Comparison of ENCODE assay signal across 23 cellular contexts in genomic region chr5:40453689-40454088, GRCh38.
DNase-seq lines count a peak whose midpoint lies in the region; ATAC-seq and TF ChIP-seq lines count a peak whose summit lies in the region.
"Had no signal": no experiment of that assay in that cellular context is flagged by ENCODE, and none has a peak within 500 bp of the region (broad histone marks: within the 10 kb centered on the region; RNA-seq: fewer than 3 reads in every experiment).

No MANE protein-coding gene starts in this region.

- H3K27me3 ChIP-seq in DND-41 (ENCODE audit: insufficient read depth, low read length, poor library complexity) (no peaks in the 10 kb centered on the region), WERI-Rb-1 (ENCODE audit: insufficient read depth, low read depth, severe bottlenecking) (no peaks in the 10 kb centered on the region)

- no peak overlapping the region for H3K4me3 Mint-ChIP-seq in stimulated activated naive B cell treated with anti-CD40 and anti-IgM and Interleukin-4, amounts not matched to agents 10 μg/mL and 1 μg/mL and 100 μg/mL, for 72 hours
- no peak overlapping the region for H3K4me3 Mint-ChIP-seq in Calu3 (ENCODE audit: low read depth, unreplicated experiment)
- H3K4me3 Mint-ChIP-seq: CD14-positive monocyte; CD8-positive, alpha-beta memory T cell; T-cell; T-helper 2 cell treated with Interferon-gamma antibody and Interleukin-4, amounts not matched to agents 5 μg/mL and 100 μg/mL, for 36 hours had no signal

- H2AFZ ChIP-seq in DND-41 (ENCODE audit: low read depth, low read length) = peak overlapping the region; percentile 65

- TF ChIP-seq CTCF in DND-41 (IDR thresholded peaks at IDR 0.05; ENCODE audit: borderline replicate concordance, extremely low read depth, low read length, poor library complexity, severe bottlenecking) (peak; percentile 11), WERI-Rb-1 (IDR thresholded peaks at IDR 0.05; ENCODE audit: low read depth, low read length) (no peak), Calu3 (IDR thresholded peaks at IDR 0.05; ENCODE audit: unreplicated experiment) (no peak), coronary artery (IDR thresholded peaks at IDR 0.05) (no peak)

- CTCF ChIA-PET in Calu3 (lab: Charles Lee) = no interaction called here

- H3K9me3 Mint-ChIP-seq in stimulated activated naive B cell treated with anti-CD40 and anti-IgM and Interleukin-4, amounts not matched to agents 10 μg/mL and 1 μg/mL and 100 μg/mL, for 72 hours = peaks cover 13 to 19% of the 10 kb centered on the region in 2 donors
- H3K9me3 Mint-ChIP-seq in Calu3 (ENCODE audit: low read depth, unreplicated experiment) = peaks cover 7% of the 10 kb centered on the region

- H3K4me1 Mint-ChIP-seq in stimulated activated naive B cell treated with anti-CD40 and anti-IgM and Interleukin-4, amounts not matched to agents 10 μg/mL and 1 μg/mL and 100 μg/mL, for 72 hours = peaks cover 6 to 10% of the 10 kb centered on the region in 2 donors
- H3K4me1 Mint-ChIP-seq in Calu3 (ENCODE audit: low read depth, unreplicated experiment) = no peaks in the 10 kb centered on the region
- H3K4me1 Mint-ChIP-seq: CD14-positive monocyte; CD8-positive, alpha-beta memory T cell; T-cell had no signal

- peak; percentile 92 for DNase-seq in DND-41
- peak; percentile 39 for DNase-seq in Jurkat, Clone E6-1 (ENCODE audit: low read depth, low spot score)
- DNase-seq in WERI-Rb-1 = peak; percentile 87
- DNase-seq in stimulated activated naive B cell treated with anti-CD40 and anti-IgM and Interleukin-4, amounts not matched to agents 10 μg/mL and 1 μg/mL and 100 μg/mL, for 72 hours = no peak
- no peak for DNase-seq in Calu3
- DNase-seq in coronary artery (ENCODE audit: low spot score) = no peak
- DNase-seq in T-helper 1 cell = no peak
- DNase-seq: AML-193; CD8-positive, alpha-beta memory T cell; DMS153; Karpas-422; NCI-H1092 treated with DMSO at 0.1 percent for 48 hours; NCI-H1436 treated with DMSO at 0.1 percent for 48 hours; NCI-H187 treated with DMSO at 0.1 percent for 48 hours; NCI-H524; NCI-H774; Right ventricle myocardium superior; RPMI8226; T-cell had no signal

- H3K36me3 ChIP-seq in DND-41 (ENCODE audit: insufficient read depth, low read length) (no peaks in the 10 kb centered on the region), WERI-Rb-1 (no peaks in the 10 kb centered on the region)

- H3K36me3 Mint-ChIP-seq in stimulated activated naive B cell treated with anti-CD40 and anti-IgM and Interleukin-4, amounts not matched to agents 10 μg/mL and 1 μg/mL and 100 μg/mL, for 72 hours = peaks cover 9 to 14% of the 10 kb centered on the region in 2 donors
- no peaks in the 10 kb centered on the region for H3K36me3 Mint-ChIP-seq in Calu3 (ENCODE audit: insufficient read depth, unreplicated experiment)

- H3K4me1 ChIP-seq in DND-41 (ENCODE audit: insufficient read depth, low read length) = peaks cover 27% of the 10 kb centered on the region

- no peaks in the 10 kb centered on the region for H4K20me1 ChIP-seq in DND-41 (ENCODE audit: insufficient read depth, low read length)

- H3K27ac ChIP-seq in DND-41 (ENCODE audit: low read length) = peak overlapping the region; percentile 92
- peak overlapping the region; percentile 16; the same call in 1 of the 2 replicates for H3K27ac ChIP-seq in WERI-Rb-1
- H3K27ac ChIP-seq in coronary artery = no peak overlapping the region

- peak; percentile 98 for ATAC-seq in DND-41 (ENCODE audit: insufficient read depth, low read depth)
- ATAC-seq in stimulated activated naive B cell treated with anti-CD40 and anti-IgM and Interleukin-4, amounts not matched to agents 10 μg/mL and 1 μg/mL and 100 μg/mL, for 72 hours (replicated peaks) = peak; percentile 14 to 22
- ATAC-seq in HG03045 (IDR thresholded peaks at IDR 0.05; ENCODE audit: unreplicated experiment) = no peak
- ATAC-seq: HCT116, T-cell had no signal

- H3K27me3 Mint-ChIP-seq in stimulated activated naive B cell treated with anti-CD40 and anti-IgM and Interleukin-4, amounts not matched to agents 10 μg/mL and 1 μg/mL and 100 μg/mL, for 72 hours = no peaks in the 10 kb centered on the region
- H3K27me3 Mint-ChIP-seq in Calu3 (ENCODE audit: unreplicated experiment) = no peaks in the 10 kb centered on the region
- H3K27me3 Mint-ChIP-seq: T-cell had no signal

- intact Hi-C loops in Calu3 (cut with micrococcal nuclease; ENCODE audit: unreplicated experiment) = no loop called here

- H3K9ac ChIP-seq in DND-41 (ENCODE audit: low read depth, low read length) = peak overlapping the region; percentile 37; the same call in 1 of the 2 replicates

- peak overlapping the region; percentile 45 for H3K4me2 ChIP-seq in DND-41 (ENCODE audit: insufficient read depth, low read length)

- H3K79me2 ChIP-seq in DND-41 (ENCODE audit: insufficient read depth, low read length) = no peaks in the 10 kb centered on the region

- no TSS peak for BruUV-seq in Calu3 (replicated peaks; lab: Mats Ljungman, UMichigan)

- H3K27ac Mint-ChIP-seq in stimulated activated naive B cell treated with anti-CD40 and anti-IgM and Interleukin-4, amounts not matched to agents 10 μg/mL and 1 μg/mL and 100 μg/mL, for 72 hours = no peak overlapping the region
- H3K27ac Mint-ChIP-seq in Calu3 (ENCODE audit: unreplicated experiment) = no peak overlapping the region
- H3K27ac Mint-ChIP-seq: CD14-positive monocyte; T-cell; T-helper 2 cell treated with Interferon-gamma antibody and Interleukin-4, amounts not matched to agents 5 μg/mL and 100 μg/mL, for 36 hours had no signal

- H3K9me3 ChIP-seq in DND-41 (ENCODE audit: insufficient read depth, low read length, severe bottlenecking) (peaks cover 11% of the 10 kb centered on the region), WERI-Rb-1 (ENCODE audit: severe bottlenecking) (peaks cover 2% of the 10 kb centered on the region)

- H3K4me3 ChIP-seq in DND-41 (ENCODE audit: low read depth in 1 of 2, low read length in 2 of 2) (no peak overlapping the region; a peak in 1 of 4 replicates), WERI-Rb-1 (ENCODE audit: low read depth, low read length) (no peak overlapping the region), coronary artery (no peak overlapping the region)
- H3K4me3 ChIP-seq in Jurkat, Clone E6-1 (ENCODE audit: low read length) = no peak overlapping the region

Comparison
In these comparisons a context has a peak if more than half of its experiments do, and no peak if none do; other contexts are left out.
1. DNase-seq: peak in DND-41 (single experiment), Jurkat, Clone E6-1 (single experiment) and WERI-Rb-1 (single experiment); none in stimulated activated naive B cell treated with anti-CD40 and anti-IgM and Interleukin-4, amounts not matched to agents 10 μg/mL and 1 μg/mL and 100 μg/mL, for 72 hours (single experiment), Calu3 (single experiment), coronary artery (single experiment) and T-helper 1 cell (0 of 5).
2. H3K27ac ChIP-seq: peak in DND-41 (single experiment) and WERI-Rb-1 (single experiment); none in coronary artery (0 of 2).